17 cellular contexts compared by ENCODE assay signal in genomic region chr3:172770382-172770781, GRCh38. TPM values are rescaled to one million over a fixed set of nuclear protein-coding genes. Genes with fewer than 3 reads are reported as not detected.
DNase-seq lines count a peak whose midpoint lies in the region; ATAC-seq, FAIRE-seq and TF ChIP-seq lines count a peak whose summit lies in the region.
"Had no signal": no experiment of that assay in that cellular context is flagged by ENCODE, and none has a peak within 500 bp of the region (broad histone marks: within the 10 kb centered on the region; RNA-seq: fewer than 3 reads in every experiment).

No MANE protein-coding gene starts in this region.

- no peaks in the 10 kb centered on the region for H3K27me3 ChIP-seq in HepG2 (ENCODE audit: control insufficient read depth in 1 of 2, insufficient read depth in 2 of 2, low read length in 2 of 2)
- H3K27me3 ChIP-seq in right lobe of liver, result no peaks in the 10 kb centered on the region
- H3K27me3 ChIP-seq in K562 (ENCODE audit: control insufficient read depth in 2 of 2, insufficient read depth in 2 of 2, low read length in 2 of 2), result no peaks in the 10 kb centered on the region
- H3K27me3 ChIP-seq in Peyer's patch, result no peaks in the 10 kb centered on the region
- H3K27me3 ChIP-seq: BLaER1 treated with 17β-estradiol and CSF1 and Interleukin-3, amounts not matched to agents 10 nM and 100 nM had no signal

- no peak for TF ChIP-seq RAD21 in HepG2 (CRISPR knock-in tag; IDR thresholded peaks at IDR 0.05)
- no peak for TF ChIP-seq RAD21 in K562 (CRISPR knock-in tag; conservative IDR thresholded peaks at IDR 0.05 in 1 of 2, IDR thresholded peaks at IDR 0.05 in 1 of 2)

- H3K4me3 ChIP-seq in HepG2 (replicated peaks in 1 of 3; ENCODE audit: insufficient read depth in 1 of 3, low read depth in 2 of 3, low read length in 3 of 3) (no peak overlapping the region), right lobe of liver (no peak overlapping the region), K562 (no peak overlapping the region), Peyer's patch (no peak overlapping the region)
- H3K4me3 ChIP-seq: A549; BLaER1 treated with 17β-estradiol and CSF1 and Interleukin-3, amounts not matched to agents 10 nM and 100 nM had no signal

- no peak overlapping the region for H3K27ac ChIP-seq in HepG2 (ENCODE audit: extremely low read length, insufficient read depth, low read length)
- no peak overlapping the region for H3K27ac ChIP-seq in right lobe of liver
- H3K27ac ChIP-seq in K562 (ENCODE audit: extremely low read depth, low read depth, low read length), result no peak overlapping the region
- H3K27ac ChIP-seq in Peyer's patch, result no peak overlapping the region
- H3K27ac ChIP-seq: 22Rv1; A549; BLaER1 treated with 17β-estradiol and CSF1 and Interleukin-3, amounts not matched to agents 10 nM and 100 nM; C4-2B had no signal

- ATAC-seq in HepG2 (no peak), right lobe of liver (no peak), K562 (no peak)
- no peak for ATAC-seq in activated CD4-positive, CD25-positive, alpha-beta regulatory T cell treated with anti-CD3 and anti-CD28 coated beads, Interleukin-2, amount 50 U/mL, for 24 hours
- ATAC-seq: A549; CD8-positive, alpha-beta T cell had no signal

- no peak overlapping the region for H3K9ac ChIP-seq in HepG2 (ENCODE audit: insufficient read depth, low read depth, low read length)
- no peak overlapping the region for H3K9ac ChIP-seq in K562 (ENCODE audit: insufficient read depth in 1 of 2, low read depth in 2 of 2, low read length in 2 of 2)
- H3K9ac ChIP-seq: BLaER1 treated with 17β-estradiol and CSF1 and Interleukin-3, amounts not matched to agents 10 nM and 100 nM had no signal

- BruUV-seq in HepG2 (replicated peaks; lab: Mats Ljungman, UMichigan) (no TSS peak), K562 (replicated peaks; lab: Mats Ljungman, UMichigan) (no TSS peak)

- H3K79me2 ChIP-seq in HepG2 (ENCODE audit: insufficient read depth, low read length) (no peaks in the 10 kb centered on the region), K562 (ENCODE audit: control insufficient read depth, insufficient read depth, low read length) (no peaks in the 10 kb centered on the region)

- no peak for FAIRE-seq in HepG2 (lab: Jason Lieb, UNC)
- FAIRE-seq in K562 (lab: Jason Lieb, UNC), result no peak
- FAIRE-seq: A549, GM12891 had no signal

- in situ Hi-C loops in HepG2 (cut with HindIII; ENCODE audit: extremely low pct_ligation_motif_present, low pct_unique_long_range_greater_than_20kb), result no loop called here
- in situ Hi-C loops in K562 (cut with MboI), result no loop called here

- intact Hi-C loops in HepG2 (cut with micrococcal nuclease; ENCODE audit: unreplicated experiment), result no loop called here
- intact Hi-C loops in right lobe of liver (cut with DNase I), result no loop called here
- intact Hi-C loops in K562 (cut with micrococcal nuclease), result no loop called here

- POLR2A ChIA-PET in HepG2 (lab: Yijun Ruan, JAX), result no interaction called here
- POLR2A ChIA-PET in K562 (lab: Yijun Ruan, JAX), result interaction anchor here (0.9 to 1.0 kb wide), 3 partner anchors 16 to 44 kb away, joined by 3 to 4 read pairs (median 3); no protein-coding TSS in a partner anchor

- TF ChIP-seq POLR2A in HepG2 (IDR thresholded peaks at IDR 0.05; ENCODE audit: insufficient read depth in 1 of 2, low read depth in 2 of 2, low read length in 2 of 2) (no peak), right lobe of liver (IDR thresholded peaks at IDR 0.05) (no peak), K562 (conservative IDR thresholded peaks at IDR 0.05) (no peak), Peyer's patch (IDR thresholded peaks at IDR 0.05) (no peak)

- H2AFZ ChIP-seq in HepG2 (ENCODE audit: low read length), result no peak overlapping the region
- no peak overlapping the region for H2AFZ ChIP-seq in K562 (ENCODE audit: low read depth, low read length)

- no peaks in the 10 kb centered on the region for H3K9me3 ChIP-seq in HepG2 (ENCODE audit: low read length)
- no peaks in the 10 kb centered on the region for H3K9me3 ChIP-seq in right lobe of liver
- H3K9me3 ChIP-seq in K562 (replicated peaks; ENCODE audit: control insufficient read depth, insufficient read depth, low read depth, low read length), result no peaks in the 10 kb centered on the region
- H3K9me3 ChIP-seq in Peyer's patch, result no peaks in the 10 kb centered on the region
- H3K9me3 ChIP-seq: A549; BLaER1 treated with 17β-estradiol and CSF1 and Interleukin-3, amounts not matched to agents 10 nM and 100 nM; Caco-2 had no signal

- TF ChIP-seq CTCF in HepG2 (CRISPR knock-in tag; IDR thresholded peaks at IDR 0.05) (no peak), right lobe of liver (IDR thresholded peaks at IDR 0.05) (no peak), K562 (IDR thresholded peaks at IDR 0.05 in 2 of 3, conservative IDR thresholded peaks at IDR 0.05 in 1 of 3; ENCODE audit: insufficient read depth in 2 of 3, low read depth in 1 of 3, low read length in 3 of 3) (no peak), Peyer's patch (IDR thresholded peaks at IDR 0.05) (no peak)

- 90% methylated on average over 1 of the region's 1 CpG for WGBS in HepG2 (ENCODE audit: low lambda C conversion rate)
- WGBS in right lobe of liver (ENCODE audit: insufficient coverage, low coverage, low lambda C conversion rate, missing lambda C conversion rate), result 96% methylated on average over 1 of the region's 1 CpG
- 38% methylated on average over 1 of the region's 1 CpG for WGBS in K562 (ENCODE audit: insufficient coverage, low coverage, missing lambda C conversion rate)

- H3K4me1 ChIP-seq in HepG2 (ENCODE audit: insufficient read depth, low read length) (no peaks in the 10 kb centered on the region), right lobe of liver (no peaks in the 10 kb centered on the region), K562 (replicated peaks in 1 of 2; ENCODE audit: control insufficient read depth in 2 of 2, insufficient read depth in 2 of 2, low read length in 2 of 2) (no peaks in the 10 kb centered on the region), Peyer's patch (no peaks in the 10 kb centered on the region)
- H3K4me1 ChIP-seq: A549; BLaER1 treated with 17β-estradiol and CSF1 and Interleukin-3, amounts not matched to agents 10 nM and 100 nM; Caco-2 had no signal

- TF ChIP-seq EP300 in HepG2 (IDR thresholded peaks at IDR 0.05; ENCODE audit: low read depth in 2 of 2, low read length in 2 of 2) (no peak), HepG2 (CRISPR knock-in tag; IDR thresholded peaks at IDR 0.05; ENCODE audit: borderline replicate concordance) (no peak), K562 (IDR thresholded peaks at IDR 0.05; ENCODE audit: low read length) (no peak)

- no peak for DNase-seq in HepG2 (ENCODE audit: low spot score)
- no peak for DNase-seq in right lobe of liver
- no peak for DNase-seq in K562 (ENCODE audit: extremely low read depth in 1 of 4, low spot score in 3 of 4)
- DNase-seq in Peyer's patch, result no peak
- DNase-seq: AML-193; Caco-2; Calu3; CD4-positive, alpha-beta T cell; CD8-positive, alpha-beta T cell; DMS79 treated with DMSO at 0.1 percent for 48 hours; GF-D8 had no signal

- H3K9me1 ChIP-seq in K562 (ENCODE audit: control insufficient read depth, insufficient read depth, low read length), result no peaks in the 10 kb centered on the region

- CTCF ChIA-PET in HepG2 (lab: Yijun Ruan, JAX; ENCODE audit: low intra/inter-chr PET ratio, low total read pairs), result no interaction called here
- CTCF ChIA-PET in K562 (lab: Yijun Ruan, JAX; ENCODE audit: low intra/inter-chr PET ratio), result no interaction called here

- H3K4me2 ChIP-seq in HepG2 (ENCODE audit: low read depth, low read length) (no peak overlapping the region), K562 (ENCODE audit: insufficient read depth, low read length) (no peak overlapping the region)
- H3K4me2 ChIP-seq: A549; BLaER1 treated with 17β-estradiol and CSF1 and Interleukin-3, amounts not matched to agents 10 nM and 100 nM had no signal

- H4K20me1 ChIP-seq in HepG2 (ENCODE audit: insufficient read depth, low read length) (no peaks in the 10 kb centered on the region), K562 (replicated peaks; ENCODE audit: control insufficient read depth, insufficient read depth, low read length) (no peaks in the 10 kb centered on the region)
- H4K20me1 ChIP-seq: BLaER1 treated with 17β-estradiol and CSF1 and Interleukin-3, amounts not matched to agents 10 nM and 100 nM had no signal

- peaks cover 6 to 69% of the 10 kb centered on the region in 2 experiments for H3K36me3 ChIP-seq in HepG2 (replicated peaks in 1 of 2; ENCODE audit: control insufficient read depth in 1 of 2, insufficient read depth in 2 of 2, low read length in 2 of 2)
- no peaks in the 10 kb centered on the region for H3K36me3 ChIP-seq in right lobe of liver
- peaks cover 88% of the 10 kb centered on the region for H3K36me3 ChIP-seq in K562 (ENCODE audit: control insufficient read depth, insufficient read depth, low read length)
- H3K36me3 ChIP-seq in Peyer's patch, result peaks cover 0 to 10% (median 0%) of the 10 kb centered on the region in 3 donors

RNA-seq across cellular contexts. Expression of gene ECT2, which starts 19.9 kb away (rescaled TPM):
- total RNA-seq in HepG2 (2016; rRNA removed; fragmentation: Illumina TruSeq; extraction: Trizol) (52.0 and 84.4 TPM in 2 replicates), right lobe of liver (1 to 10 TPM; 1.5 to 7.8 (median 3.8) TPM), K562 (2014; rRNA removed) (24.0 and 26.0 TPM in 2 replicates), K562 (2014; rRNA removed; fragmentation: Illumina TruSeq; extraction: Trizol) (50.1 and 57.7 TPM in 2 replicates), K562 (2015; rRNA removed; fragmentation: Illumina TruSeq; extraction: Trizol) (44.1 and 46.0 TPM in 2 replicates), K562 (2021) (38.7 and 40.8 TPM in 2 replicates), Peyer's patch (10 to 100 TPM in 1 of 4 donors, 1 to 10 TPM in 3; 8.9 to 11.2 (median 9.8) TPM)
- total RNA-seq in HepG2 (2016; cell fraction: cytosol; rRNA removed; fragmentation: Illumina TruSeq; extraction: Trizol; ENCODE audit: low read depth), result 13.0 and 15.7 TPM in 2 replicates
- total RNA-seq in HepG2 (2016; cell fraction: insoluble cytoplasmic fraction; rRNA removed; fragmentation: Illumina TruSeq; extraction: Trizol), result 49.7 and 86.5 TPM in 2 replicates
- total RNA-seq in HepG2 (2016; cell fraction: membrane; rRNA removed; fragmentation: Illumina TruSeq; extraction: Trizol), result 18.7 and 24.3 TPM in 2 replicates
- total RNA-seq in HepG2 (2016; cell fraction: nucleus; rRNA removed; fragmentation: Illumina TruSeq; extraction: Trizol), result 49.9 and 53.3 TPM in 2 replicates
- polyA plus RNA-seq in HepG2 (2011; rRNA removed) (12.0 and 21.6 TPM in 2 replicates), K562 (2011; rRNA removed) (42.2 and 53.0 TPM in 2 replicates), K562 (2014; fragmentation: Illumina TruSeq; extraction: Trizol) (32.3 and 36.5 TPM in 2 replicates), K562 (2014; fragmentation: Nextera tagmentation; extraction: Ambion mirVana) (10 to 100 TPM; 19.0 to 33.6 TPM), K562 (2014; rRNA removed) (20.4 and 26.5 TPM in 2 replicates)
- 7.6 and 8.1 TPM in 2 replicates for polyA plus RNA-seq in HepG2 (2011; cell fraction: cytosol; rRNA removed)
- polyA plus RNA-seq in HepG2 (2011; cell fraction: nucleus; rRNA removed), result 8.0 and 12.7 TPM in 2 replicates
- 13.7 and 20.1 TPM in 2 replicates for polyA plus RNA-seq in HepG2 (2012)
- 1.9 and 2.3 TPM in 2 replicates for polyA plus RNA-seq in HepG2 (2016; cell fraction: cytosol; fragmentation: Illumina TruSeq; extraction: Trizol; ENCODE audit: low read depth)
- 52.4 and 55.8 TPM in 2 replicates for polyA plus RNA-seq in HepG2 (2016; cell fraction: insoluble cytoplasmic fraction; fragmentation: Illumina TruSeq; extraction: Trizol; ENCODE audit: low read depth)
- polyA plus RNA-seq in HepG2 (2016; cell fraction: membrane; fragmentation: Illumina TruSeq; extraction: Trizol; ENCODE audit: low read depth), result 8.1 and 8.4 TPM in 2 replicates
- 39.5 and 39.6 TPM in 2 replicates for polyA plus RNA-seq in HepG2 (2016; cell fraction: nucleus; fragmentation: Illumina TruSeq; extraction: Trizol; ENCODE audit: insufficient read depth, low read depth)
- polyA minus RNA-seq in HepG2 (2011; rRNA and poly(A)+ RNA removed; ENCODE audit: low replicate concordance), result 14.3 and 86.9 TPM in 2 replicates
- polyA minus RNA-seq in HepG2 (2011; cell fraction: cytosol; rRNA and poly(A)+ RNA removed), result 19.0 and 34.2 TPM in 2 replicates
- polyA minus RNA-seq in HepG2 (2011; cell fraction: nucleus; rRNA and poly(A)+ RNA removed), result 60.0 and 83.7 TPM in 2 replicates
- total RNA-seq in K562 (2011; cell fraction: chromatin; rRNA removed; ENCODE audit: low replicate concordance), result 23.1 and 105 TPM in 2 replicates
- 12.8 and 20.9 TPM in 2 replicates for total RNA-seq in K562 (2011; cell fraction: nucleolus; rRNA removed)
- total RNA-seq in K562 (2011; cell fraction: nucleoplasm; rRNA removed), result 31.7 and 50.8 TPM in 2 replicates
- polyA plus RNA-seq in K562 (2011; cell fraction: cytosol; rRNA removed), result 5.8 and 11.8 TPM in 2 replicates
- polyA plus RNA-seq in K562 (2011; cell fraction: nucleus; rRNA removed), result 33.4 and 51.5 TPM in 2 replicates
- polyA plus RNA-seq in K562 (2012), result 19.3 and 20.5 TPM in 2 replicates
- polyA minus RNA-seq in K562 (2011; rRNA and poly(A)+ RNA removed), result 58.0 and 63.6 TPM in 2 replicates
- polyA minus RNA-seq in K562 (2011; cell fraction: cytosol; rRNA and poly(A)+ RNA removed), result 19.6 and 28.1 TPM in 2 replicates
- 40.1 and 71.8 TPM in 2 replicates for polyA minus RNA-seq in K562 (2011; cell fraction: nucleus; rRNA and poly(A)+ RNA removed)

RNA-seq across cellular contexts. Expression of gene NCEH1, which starts 59.5 kb away (rescaled TPM):
- 7.9 and 12.9 TPM in 2 replicates for total RNA-seq in HepG2 (2016; rRNA removed; fragmentation: Illumina TruSeq; extraction: Trizol)
- 1.1 and 1.2 TPM in 2 replicates for total RNA-seq in HepG2 (2016; cell fraction: cytosol; rRNA removed; fragmentation: Illumina TruSeq; extraction: Trizol; ENCODE audit: low read depth)
- total RNA-seq in HepG2 (2016; cell fraction: insoluble cytoplasmic fraction; rRNA removed; fragmentation: Illumina TruSeq; extraction: Trizol), result 9.2 and 11.9 TPM in 2 replicates
- total RNA-seq in HepG2 (2016; cell fraction: membrane; rRNA removed; fragmentation: Illumina TruSeq; extraction: Trizol), result 2.6 and 2.7 TPM in 2 replicates
- total RNA-seq in HepG2 (2016; cell fraction: nucleus; rRNA removed; fragmentation: Illumina TruSeq; extraction: Trizol), result 13.8 and 15.3 TPM in 2 replicates
- polyA plus RNA-seq in HepG2 (2011; rRNA removed), result 17.9 and 21.4 TPM in 2 replicates
- 14.9 and 17.6 TPM in 2 replicates for polyA plus RNA-seq in HepG2 (2011; cell fraction: cytosol; rRNA removed)
- 6.9 and 7.5 TPM in 2 replicates for polyA plus RNA-seq in HepG2 (2011; cell fraction: nucleus; rRNA removed)
- 22.9 and 30.2 TPM in 2 replicates for polyA plus RNA-seq in HepG2 (2012)
- 0.27 and 0.40 TPM in 2 replicates for polyA plus RNA-seq in HepG2 (2016; cell fraction: cytosol; fragmentation: Illumina TruSeq; extraction: Trizol; ENCODE audit: low read depth)
- 6.4 and 7.2 TPM in 2 replicates for polyA plus RNA-seq in HepG2 (2016; cell fraction: insoluble cytoplasmic fraction; fragmentation: Illumina TruSeq; extraction: Trizol; ENCODE audit: low read depth)
- polyA plus RNA-seq in HepG2 (2016; cell fraction: membrane; fragmentation: Illumina TruSeq; extraction: Trizol; ENCODE audit: low read depth), result 1.1 and 1.2 TPM in 2 replicates
- 16.8 and 17.4 TPM in 2 replicates for polyA plus RNA-seq in HepG2 (2016; cell fraction: nucleus; fragmentation: Illumina TruSeq; extraction: Trizol; ENCODE audit: insufficient read depth, low read depth)
- polyA minus RNA-seq in HepG2 (2011; rRNA and poly(A)+ RNA removed; ENCODE audit: low replicate concordance), result 52.9 and 64.7 TPM in 2 replicates
- polyA minus RNA-seq in HepG2 (2011; cell fraction: cytosol; rRNA and poly(A)+ RNA removed), result 42.9 and 44.0 TPM in 2 replicates
- polyA minus RNA-seq in HepG2 (2011; cell fraction: nucleus; rRNA and poly(A)+ RNA removed), result 18.9 and 21.8 TPM in 2 replicates
- total RNA-seq in right lobe of liver, result 10 to 100 TPM in 1 of 6 experiments, 1 to 10 TPM in 5; 1.5 to 13.0 (median 4.3) TPM
- 3.5 and 4.7 TPM in 2 replicates for total RNA-seq in K562 (2011; cell fraction: chromatin; rRNA removed; ENCODE audit: low replicate concordance)
- 7.6 and 9.3 TPM in 2 replicates for total RNA-seq in K562 (2011; cell fraction: nucleolus; rRNA removed)
- total RNA-seq in K562 (2011; cell fraction: nucleoplasm; rRNA removed), result 4.1 and 6.2 TPM in 2 replicates
- 1.4 and 1.6 TPM in 2 replicates for total RNA-seq in K562 (2014; rRNA removed)
- total RNA-seq in K562 (2014; rRNA removed; fragmentation: Illumina TruSeq; extraction: Trizol), result 2.8 and 4.0 TPM in 2 replicates
- total RNA-seq in K562 (2015; rRNA removed; fragmentation: Illumina TruSeq; extraction: Trizol), result 2.9 and 3.1 TPM in 2 replicates
- 5.0 and 5.2 TPM in 2 replicates for total RNA-seq in K562 (2021)
- polyA plus RNA-seq in K562 (2011; rRNA removed), result 2.5 and 3.1 TPM in 2 replicates
- polyA plus RNA-seq in K562 (2011; cell fraction: cytosol; rRNA removed), result 1.5 and 1.8 TPM in 2 replicates
- polyA plus RNA-seq in K562 (2011; cell fraction: nucleus; rRNA removed), result 1.7 and 2.6 TPM in 2 replicates
- polyA plus RNA-seq in K562 (2012), result 2.8 and 3.6 TPM in 2 replicates
- polyA plus RNA-seq in K562 (2014; fragmentation: Illumina TruSeq; extraction: Trizol), result 3.3 and 3.9 TPM in 2 replicates
- polyA plus RNA-seq in K562 (2014; fragmentation: Nextera tagmentation; extraction: Ambion mirVana), result 1 to 10 TPM; 1.3 to 3.0 TPM
- polyA plus RNA-seq in K562 (2014; rRNA removed), result 1.8 and 2.8 TPM in 2 replicates
- 4.3 and 4.9 TPM in 2 replicates for polyA minus RNA-seq in K562 (2011; rRNA and poly(A)+ RNA removed)
- 2.5 and 2.7 TPM in 2 replicates for polyA minus RNA-seq in K562 (2011; cell fraction: cytosol; rRNA and poly(A)+ RNA removed)
- 5.5 and 7.8 TPM in 2 replicates for polyA minus RNA-seq in K562 (2011; cell fraction: nucleus; rRNA and poly(A)+ RNA removed)
- total RNA-seq in Peyer's patch, result 10 to 100 TPM in 2 of 4 donors, 1 to 10 TPM in 2; 6.6 to 15.8 (median 10.6) TPM

Comparison
In these comparisons a context has a peak if more than half of its experiments do, and no peak if none do; other contexts are left out.
1. Of the 241 proteins assayed by ChIP-seq in both HepG2 and K562: peak only in HepG2: none; only in K562: none; in both: ZNF121; in neither: 240.